ENCODE assay signal across 8 cellular contexts in genomic region chr16:21626659-21627277, GRCh38. TPM values are rescaled to one million over a fixed set of nuclear protein-coding genes. Genes with fewer than 3 reads are reported as not detected.
DNase-seq lines count a peak whose midpoint lies in the region; ATAC-seq and TF ChIP-seq lines count a peak whose summit lies in the region.

No MANE protein-coding gene starts in this region.

- no peak overlapping the region for H3K4me3 ChIP-seq in kidney epithelial cell (ENCODE audit: low read depth, low read length)

- no peaks in the 10 kb centered on the region for H3K27me3 ChIP-seq in kidney epithelial cell (ENCODE audit: control insufficient read depth, insufficient read depth, low read length)

- TF ChIP-seq CTCF in kidney epithelial cell (IDR thresholded peaks at IDR 0.05; ENCODE audit: insufficient read depth, low read length, poor library complexity, severe bottlenecking) = no peak

- DNase-seq in AG20443 (ENCODE audit: low spot score) (peak; percentile 87), amniotic stem cell (lab: John Stamatoyannopoulos, UW) (peak; percentile 56), kidney epithelial cell (ENCODE audit: low read depth) (peak; percentile 66)
- DNase-seq in effector CD4-positive, alpha-beta T cell = no peak

- peaks cover 8% of the 10 kb centered on the region for H3K9me3 ChIP-seq in KOPT-K1 (ENCODE audit: insufficient read depth, low read length, poor library complexity, severe bottlenecking)

- peak overlapping the region; percentile 16 for H3K27ac ChIP-seq in KOPT-K1 (ENCODE audit: low read depth, low read length, poor library complexity, severe bottlenecking)

- no peak for ATAC-seq in GM18502 (IDR thresholded peaks at IDR 0.05; ENCODE audit: poor library complexity, unreplicated experiment)
- ATAC-seq in HG03095 (IDR thresholded peaks at IDR 0.05; ENCODE audit: unreplicated experiment) = no peak
- ATAC-seq in HG02588 (IDR thresholded peaks at IDR 0.05; ENCODE audit: unreplicated experiment) = no peak

- H3K36me3 ChIP-seq in KOPT-K1 (ENCODE audit: insufficient read depth, low read length) (peaks cover 82% of the 10 kb centered on the region), kidney epithelial cell (ENCODE audit: control insufficient read depth, insufficient read depth, low read length) (peaks cover 2% of the 10 kb centered on the region)

RNA-seq across cellular contexts. Expression of gene IGSF6, which starts 25.6 kb away (rescaled TPM):
- 0.04 TPM in 1 of 2 replicates, not detected in the other for total RNA-seq in kidney epithelial cell

RNA-seq across cellular contexts. Expression of gene METTL9, which starts 27.4 kb away (rescaled TPM):
- 188 and 209 TPM in 2 replicates for total RNA-seq in kidney epithelial cell

RNA-seq across cellular contexts. Expression of gene OTOA, which starts 37.0 kb away (rescaled TPM):
- total RNA-seq in kidney epithelial cell = 0.07 and 0.17 TPM in 2 replicates
